In genomic region chrX:134101636-134102035, GRCh38 we compare ENCODE assay signal across 7 cellular contexts.
"Had no signal": no experiment of that assay in that cellular context is flagged by ENCODE, and none has a peak within 500 bp of the region (broad histone marks: within the 10 kb centered on the region; RNA-seq: fewer than 3 reads in every experiment).

No MANE protein-coding gene starts in this region.

- ATAC-seq: GM12878 had no signal

- H3K4me3 ChIP-seq: GM12878 had no signal

- DNase-seq: GDM1, GF-D8 had no signal

- FAIRE-seq: G401.6, GM12878, GM12892, GM18507, GM19239 had no signal
